ENCODE assay signal across 8 cellular contexts in the genomic region with DNA sequence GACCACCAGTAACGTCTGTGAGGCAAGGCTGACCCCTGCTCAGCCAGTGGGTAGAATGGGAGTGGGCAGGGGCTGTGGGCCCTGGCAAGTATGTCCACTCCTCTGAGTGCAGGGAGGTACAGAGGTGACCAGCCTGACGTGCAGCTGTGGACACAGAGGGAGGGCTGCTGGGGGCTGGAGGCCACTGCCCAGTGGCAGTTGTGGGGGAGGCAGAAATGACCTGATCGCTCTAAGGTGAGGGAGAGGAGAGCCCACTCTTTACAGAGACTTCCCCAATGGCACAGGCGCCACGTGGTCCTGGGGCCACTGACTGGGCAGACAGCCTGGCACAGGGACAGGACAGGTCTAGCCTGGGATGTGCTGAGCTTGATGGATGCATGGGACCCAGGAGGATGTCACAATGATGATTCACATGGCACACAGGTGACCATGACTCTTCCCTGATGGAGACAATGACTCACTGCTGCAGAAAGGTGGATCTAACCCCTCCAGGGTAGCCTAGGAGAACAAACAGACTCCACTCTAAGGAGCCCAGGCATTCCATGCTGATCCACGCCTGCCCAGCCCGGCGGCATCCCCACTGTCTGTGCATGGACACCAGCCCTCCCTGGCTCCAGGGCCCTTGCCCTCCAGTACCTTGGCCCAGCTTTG. TPM values are rescaled to one million over a fixed set of nuclear protein-coding genes. Genes with fewer than 3 reads are reported as not detected.
DNase-seq lines count a peak whose midpoint lies in the region; ATAC-seq and TF ChIP-seq lines count a peak whose summit lies in the region.
"Had no signal": no experiment of that assay in that cellular context is flagged by ENCODE, and none has a peak within 500 bp of the region (broad histone marks: within the 10 kb centered on the region; RNA-seq: fewer than 3 reads in every experiment).

No MANE protein-coding gene starts in this region.

- H3K36me3 ChIP-seq in stomach = peaks cover 0 to 62% (median 58%) of the 10 kb centered on the region in 4 donors

- no peak for TF ChIP-seq POLR2A in stomach (IDR thresholded peaks at IDR 0.05)

- no peaks in the 10 kb centered on the region for H3K9me3 Mint-ChIP-seq in activated T-cell treated with anti-CD3 and anti-CD28 coated beads, Interleukin-2, amount 50 U/mL, for 4 hours
- no peaks in the 10 kb centered on the region for H3K9me3 Mint-ChIP-seq in T-helper 2 cell treated with Interferon-gamma antibody and Interleukin-4, amounts not matched to agents 5 μg/mL and 100 μg/mL, for 36 hours
- H3K9me3 Mint-ChIP-seq: T-cell had no signal

- peaks cover 3% of the 10 kb centered on the region for H3K9me3 ChIP-seq in iPS-18c (ENCODE audit: control insufficient read depth, insufficient read depth, low read length)
- no peaks in the 10 kb centered on the region for H3K9me3 ChIP-seq in stomach

- peaks cover 8% of the 10 kb centered on the region for H3K36me3 Mint-ChIP-seq in activated T-cell treated with anti-CD3 and anti-CD28 coated beads, Interleukin-2, amount 50 U/mL, for 4 hours (ENCODE audit: insufficient read depth)
- H3K36me3 Mint-ChIP-seq in T-helper 2 cell treated with Interferon-gamma antibody and Interleukin-4, amounts not matched to agents 5 μg/mL and 100 μg/mL, for 36 hours (ENCODE audit: low read depth) = peaks cover 12% of the 10 kb centered on the region

- H3K4me3 ChIP-seq in iPS-18c (ENCODE audit: insufficient read depth, low read depth, low read length) = 0 out of 2 replicates have a peak overlapping the region, but pooled peaks have one; percentile 28
- H3K4me3 ChIP-seq in stomach = no peak overlapping the region

- no peaks in the 10 kb centered on the region for H3K27me3 ChIP-seq in stomach

- ATAC-seq in activated T-cell treated with anti-CD3 and anti-CD28 coated beads, Interleukin-2, amount 50 U/mL, for 4 hours = peak in 1 of 2 donors; percentile 25
- ATAC-seq in GM18520 (IDR thresholded peaks at IDR 0.05; ENCODE audit: unreplicated experiment) = no peak

- H3K27ac Mint-ChIP-seq in T-helper 2 cell treated with Interferon-gamma antibody and Interleukin-4, amounts not matched to agents 5 μg/mL and 100 μg/mL, for 36 hours = no peak overlapping the region

- DNase-seq in HT-29 (ENCODE audit: low spot score) (peak; percentile 85), stomach (peak; percentile 17), NCI-H1048 (lab: John Stamatoyannopoulos, UW) (no peak)
- DNase-seq in activated T-cell treated with anti-CD3 and anti-CD28 coated beads, Interleukin-2, amount 50 U/mL, for 4 hours = peak; percentile 3
- DNase-seq in T-helper 2 cell treated with Interferon-gamma antibody and Interleukin-4, amounts not matched to agents 5 μg/mL and 100 μg/mL, for 36 hours (ENCODE audit: low spot score) = no peak

- intact Hi-C loops in stomach (cut with DNase I; ENCODE audit: low total_unique reads) = no loop called here

- peaks cover 34% of the 10 kb centered on the region for H3K4me1 Mint-ChIP-seq in activated T-cell treated with anti-CD3 and anti-CD28 coated beads, Interleukin-2, amount 50 U/mL, for 4 hours (ENCODE audit: low read depth)
- peaks cover 2% of the 10 kb centered on the region for H3K4me1 Mint-ChIP-seq in T-helper 2 cell treated with Interferon-gamma antibody and Interleukin-4, amounts not matched to agents 5 μg/mL and 100 μg/mL, for 36 hours (ENCODE audit: low read depth)

- no peak for TF ChIP-seq CTCF in stomach (IDR thresholded peaks at IDR 0.05)

- H3K4me3 Mint-ChIP-seq in activated T-cell treated with anti-CD3 and anti-CD28 coated beads, Interleukin-2, amount 50 U/mL, for 4 hours = no peak overlapping the region
- no peak overlapping the region for H3K4me3 Mint-ChIP-seq in T-helper 2 cell treated with Interferon-gamma antibody and Interleukin-4, amounts not matched to agents 5 μg/mL and 100 μg/mL, for 36 hours

- no peak for TF ChIP-seq EP300 in stomach (IDR thresholded peaks at IDR 0.05)

- 83 to 91% (median 85%) methylated on average over 8 of the region's 8 CpGs for WGBS in stomach, 5 donors

- H3K27ac ChIP-seq in stomach = peak overlapping the region in 3 of 5 donors; percentile 15 to 59 (median 16)

- H3K27me3 Mint-ChIP-seq in activated T-cell treated with anti-CD3 and anti-CD28 coated beads, Interleukin-2, amount 50 U/mL, for 4 hours (ENCODE audit: low read depth) = no peaks in the 10 kb centered on the region
- H3K27me3 Mint-ChIP-seq in T-helper 2 cell treated with Interferon-gamma antibody and Interleukin-4, amounts not matched to agents 5 μg/mL and 100 μg/mL, for 36 hours (ENCODE audit: low read depth) = no peaks in the 10 kb centered on the region
- H3K27me3 Mint-ChIP-seq: T-cell had no signal

- peaks cover 0 to 17% (median 16%) of the 10 kb centered on the region in 4 donors for H3K4me1 ChIP-seq in stomach

RNA-seq across cellular contexts. Expression of gene LPCAT1, which starts 7.7 kb away (rescaled TPM):
- total RNA-seq in HT-29 (2014; rRNA removed; shearing (Covaris generic)) = 48.9 and 49.1 TPM in 2 replicates
- 10 to 100 TPM; 60.6 to 76.8 (median 65.7) TPM for total RNA-seq in activated T-cell treated with anti-CD3 and anti-CD28 coated beads, Interleukin-2, amount 50 U/mL, for 4 hours
- 100 to 1,000 TPM in 1 of 5 donors, 10 to 100 TPM in 4; 13.4 to 229 (median 17.4) TPM for total RNA-seq in stomach
- 10 to 100 TPM in 2 of 3 donors, 1 to 10 TPM in 1; 5.2 to 11.8 (median 11.6) TPM for polyA plus RNA-seq in stomach

Comparison
In these comparisons a context has a peak if more than half of its experiments do, and no peak if none do; other contexts are left out.
1. DNase-seq: peak in HT-29 (single experiment), activated T-cell treated with anti-CD3 and anti-CD28 coated beads, Interleukin-2, amount 50 U/mL, for 4 hours (single experiment) and stomach (single experiment); none in NCI-H1048 (single experiment) and T-helper 2 cell treated with Interferon-gamma antibody and Interleukin-4, amounts not matched to agents 5 μg/mL and 100 μg/mL, for 36 hours (single experiment).